8 cellular contexts compared by ENCODE assay signal in genomic region chr2:73175663-73176204, GRCh38. TPM values are rescaled to one million over a fixed set of nuclear protein-coding genes. Genes with fewer than 3 reads are reported as not detected.
DNase-seq lines count a peak whose midpoint lies in the region; TF ChIP-seq lines count a peak whose summit lies in the region.

No MANE protein-coding gene starts in this region.

- WGBS in GM23248 (ENCODE audit: low coverage in 1 of 2, low lambda C conversion rate in 2 of 2, missing lambda C conversion rate in 2 of 2), 2 experiments, result 2% methylated on average over 29 to 52 of the region's 59 CpGs
- under 1% methylated on average over 17 of the region's 59 CpGs for WGBS in suprapubic skin

- H3K4me3 ChIP-seq in GM23248 (peak overlapping the region; percentile 87), SJCRH30 (peak overlapping the region; percentile 59), suprapubic skin (peak overlapping the region; percentile 55)

- DNase-seq in AML-193 (lab: John Stamatoyannopoulos, UW), result peak; percentile 52 to 62
- peak; percentile 87 for DNase-seq in GM23248
- DNase-seq in SJCRH30, result peak; percentile 81 to 84
- peak; percentile 84 for DNase-seq in activated naive CD4-positive, alpha-beta T cell treated with anti-CD3 and anti-CD28 coated beads for 36 hours
- peak; percentile 74 for DNase-seq in germinal center (ENCODE audit: low spot score)
- DNase-seq in nucleus accumbens (lab: John Stamatoyannopoulos, UW), result peak in 31 of 56 donors; percentile 5 to 72 (median 32)
- DNase-seq in suprapubic skin (ENCODE audit: low spot score in 2 of 2), result peak; percentile 84 to 92
- no peak for DNase-seq in SW 1271 (lab: John Stamatoyannopoulos, UW)

- H3K9me2 ChIP-seq in GM23248 (ENCODE audit: insufficient read depth), result no peaks in the 10 kb centered on the region

- H3K27ac ChIP-seq in GM23248 (no peak overlapping the region), SJCRH30 (no peak overlapping the region), suprapubic skin (no peak overlapping the region)

- peaks cover 26% of the 10 kb centered on the region for H3K27me3 Mint-ChIP-seq in activated naive CD4-positive, alpha-beta T cell treated with anti-CD3 and anti-CD28 coated beads for 36 hours (ENCODE audit: low read depth)

- H4K20me1 ChIP-seq in GM23248 (ENCODE audit: insufficient read depth), result no peaks in the 10 kb centered on the region

- peak overlapping the region; percentile 78 for H3K4me3 Mint-ChIP-seq in activated naive CD4-positive, alpha-beta T cell treated with anti-CD3 and anti-CD28 coated beads for 36 hours

- TF ChIP-seq EP300 in suprapubic skin (IDR thresholded peaks at IDR 0.05), result no peak

- no peaks in the 10 kb centered on the region for H3K79me2 ChIP-seq in GM23248 (ENCODE audit: insufficient read depth)

- peak overlapping the region; percentile 47 for H3K9ac ChIP-seq in GM23248

- no peak for TF ChIP-seq CTCF in suprapubic skin (IDR thresholded peaks at IDR 0.05)

- no peak for TF ChIP-seq POLR2A in suprapubic skin (IDR thresholded peaks at IDR 0.05)

- H3F3A ChIP-seq in GM23248 (ENCODE audit: insufficient read depth), result 0 out of 2 replicates have a peak, but pooled peaks cover 3% of the 10 kb centered on the region

- peaks cover 21% of the 10 kb centered on the region for H3K27me3 ChIP-seq in GM23248 (replicated peaks; ENCODE audit: insufficient read depth)
- H3K27me3 ChIP-seq in SJCRH30, result peaks cover 6% of the 10 kb centered on the region; the same call in 1 of the 2 replicates
- H3K27me3 ChIP-seq in suprapubic skin, result peaks cover 40% of the 10 kb centered on the region

- no peak overlapping the region for H3K27ac Mint-ChIP-seq in activated naive CD4-positive, alpha-beta T cell treated with anti-CD3 and anti-CD28 coated beads for 36 hours

- CTCF ChIA-PET in activated naive CD4-positive, alpha-beta T cell treated with anti-CD3 and anti-CD28 coated beads for 36 hours (lab: Charles Lee), result interaction anchor here (1.7 to 7.7 kb wide), 13 partner anchors 10 to 289 kb away, joined by 5 to 81 read pairs (median 17); partner anchors contain the start of genes SMYD5 and SPR

- no peaks in the 10 kb centered on the region for H3K36me3 Mint-ChIP-seq in activated naive CD4-positive, alpha-beta T cell treated with anti-CD3 and anti-CD28 coated beads for 36 hours (ENCODE audit: low read depth)

- H3K9me3 ChIP-seq in GM23248 (ENCODE audit: low read depth) (no peaks in the 10 kb centered on the region), SJCRH30 (replicated peaks) (no peaks in the 10 kb centered on the region), suprapubic skin (no peaks in the 10 kb centered on the region)

- intact Hi-C loops in activated naive CD4-positive, alpha-beta T cell treated with anti-CD3 and anti-CD28 coated beads for 36 hours (cut with micrococcal nuclease), result loop anchor here (2.0 kb wide), 3 partner anchors 115 to 405 kb away; partner anchors contain the start of gene EMX1

- peaks cover 24% of the 10 kb centered on the region for H3K4me1 Mint-ChIP-seq in activated naive CD4-positive, alpha-beta T cell treated with anti-CD3 and anti-CD28 coated beads for 36 hours (ENCODE audit: low read depth)

- peak overlapping the region; percentile 98 for H2AFZ ChIP-seq in GM23248

- peak overlapping the region; percentile 68 for H3K4me2 ChIP-seq in GM23248 (ENCODE audit: unreplicated experiment)

- no peaks in the 10 kb centered on the region for H3K36me3 ChIP-seq in GM23248 (ENCODE audit: low read depth)
- no peaks in the 10 kb centered on the region for H3K36me3 ChIP-seq in SJCRH30
- no peaks in the 10 kb centered on the region for H3K36me3 ChIP-seq in suprapubic skin

- no peaks in the 10 kb centered on the region for H3K4me1 ChIP-seq in GM23248 (ENCODE audit: insufficient read depth)
- H3K4me1 ChIP-seq in SJCRH30, result no peaks in the 10 kb centered on the region
- peaks cover 28% of the 10 kb centered on the region for H3K4me1 ChIP-seq in suprapubic skin

- H3K9me3 Mint-ChIP-seq in activated naive CD4-positive, alpha-beta T cell treated with anti-CD3 and anti-CD28 coated beads for 36 hours, result no peaks in the 10 kb centered on the region

- in situ Hi-C loops in GM23248 (cut with MboI), result no loop called here

RNA-seq across cellular contexts. Expression of gene NOTO, which starts 26.6 kb away (rescaled TPM):
- not detected in 2 replicates for total RNA-seq in GM23248 (2014; rRNA removed; shearing (Covaris generic))
- not detected in 2 replicates for polyA plus RNA-seq in GM23248 (2016; fragmentation: Nextera tagmentation; extraction: Ambion mirVana)
- total RNA-seq in SJCRH30 (2014; rRNA removed; shearing (Covaris generic)), result not detected in 2 replicates
- not detected for total RNA-seq in activated naive CD4-positive, alpha-beta T cell treated with anti-CD3 and anti-CD28 coated beads for 36 hours
- total RNA-seq in suprapubic skin, result not detected

RNA-seq across cellular contexts. Expression of gene SMYD5, which starts 38.3 kb away (rescaled TPM):
- total RNA-seq in GM23248 (2014; rRNA removed; shearing (Covaris generic)), result 20.1 and 33.0 TPM in 2 replicates
- polyA plus RNA-seq in GM23248 (2016; fragmentation: Nextera tagmentation; extraction: Ambion mirVana), result 15.0 and 17.5 TPM in 2 replicates
- total RNA-seq in SJCRH30 (2014; rRNA removed; shearing (Covaris generic)), result 40.2 and 44.4 TPM in 2 replicates
- 10 to 100 TPM; 37.4 to 39.0 TPM for total RNA-seq in activated naive CD4-positive, alpha-beta T cell treated with anti-CD3 and anti-CD28 coated beads for 36 hours
- 10 to 100 TPM; 17.0 to 38.4 (median 20.0) TPM for total RNA-seq in suprapubic skin

RNA-seq across cellular contexts. Expression of gene PRADC1, which starts 57.3 kb away (rescaled TPM):
- total RNA-seq in GM23248 (2014; rRNA removed; shearing (Covaris generic)), result 40.7 and 44.3 TPM in 2 replicates
- polyA plus RNA-seq in GM23248 (2016; fragmentation: Nextera tagmentation; extraction: Ambion mirVana), result 46.7 and 47.8 TPM in 2 replicates
- 28.9 and 42.0 TPM in 2 replicates for total RNA-seq in SJCRH30 (2014; rRNA removed; shearing (Covaris generic))
- total RNA-seq in activated naive CD4-positive, alpha-beta T cell treated with anti-CD3 and anti-CD28 coated beads for 36 hours, result 10 to 100 TPM; 10.1 to 10.2 TPM
- 10 to 100 TPM in 3 of 4 donors, 1 to 10 TPM in 1; 7.4 to 34.8 (median 25.3) TPM for total RNA-seq in suprapubic skin

RNA-seq across cellular contexts. Expression of gene CCT7, which starts 58.4 kb away (rescaled TPM):
- 272 and 316 TPM in 2 replicates for total RNA-seq in GM23248 (2014; rRNA removed; shearing (Covaris generic))
- 213 and 225 TPM in 2 replicates for polyA plus RNA-seq in GM23248 (2016; fragmentation: Nextera tagmentation; extraction: Ambion mirVana)
- total RNA-seq in SJCRH30 (2014; rRNA removed; shearing (Covaris generic)), result 815 and 876 TPM in 2 replicates
- total RNA-seq in activated naive CD4-positive, alpha-beta T cell treated with anti-CD3 and anti-CD28 coated beads for 36 hours, result 100 to 1,000 TPM; 654 to 705 TPM
- total RNA-seq in suprapubic skin, result 100 to 1,000 TPM in 3 of 4 donors, 10 to 100 TPM in 1; 99.7 to 175 (median 158) TPM

Comparison
In these comparisons a context has a peak if more than half of its experiments do, and no peak if none do; other contexts are left out.
1. DNase-seq: peak in AML-193 (2 of 2), GM23248 (single experiment), SJCRH30 (2 of 2), activated naive CD4-positive, alpha-beta T cell treated with anti-CD3 and anti-CD28 coated beads for 36 hours (single experiment), germinal center (single experiment), nucleus accumbens (31 of 56) and suprapubic skin (2 of 2); none in SW 1271 (0 of 2).
2. Peak in every context shown above with its lines, with median percentiles within 50 percentile points of each other: H3K4me3 ChIP-seq.